Comparison of ENCODE assay signal across 27 cellular contexts in the genomic region with DNA sequence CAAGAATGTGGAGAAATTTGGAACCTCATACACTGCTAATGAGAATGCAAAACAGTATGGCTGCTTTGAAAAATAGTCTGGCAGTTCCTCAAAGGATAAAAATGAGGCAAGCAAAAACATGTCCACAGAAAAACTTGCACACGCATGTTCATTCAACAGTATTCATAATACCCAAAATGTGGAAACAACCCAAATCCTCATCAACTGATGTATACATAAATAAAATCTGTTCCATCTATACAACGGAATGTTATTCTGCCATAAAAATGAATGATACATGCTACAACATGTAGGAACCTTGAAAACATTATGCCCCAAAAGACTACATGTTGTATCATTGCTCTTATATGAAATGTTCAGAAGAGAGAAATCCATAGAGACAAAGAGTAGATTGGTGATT. TPM values are rescaled to one million over a fixed set of nuclear protein-coding genes. Genes with fewer than 3 reads are reported as not detected.
DNase-seq lines count a peak whose midpoint lies in the region; ATAC-seq, FAIRE-seq and TF ChIP-seq lines count a peak whose summit lies in the region.
"Had no signal": no experiment of that assay in that cellular context is flagged by ENCODE, and none has a peak within 500 bp of the region (broad histone marks: within the 10 kb centered on the region; RNA-seq: fewer than 3 reads in every experiment).

No MANE protein-coding gene starts in this region.

- no peaks in the 10 kb centered on the region for H3K9me1 ChIP-seq in keratinocyte (ENCODE audit: control insufficient read depth, extremely low read depth, insufficient read depth, low read length)

- H3K79me2 ChIP-seq in HepG2 (ENCODE audit: insufficient read depth, low read length) (no peaks in the 10 kb centered on the region), keratinocyte (ENCODE audit: control insufficient read depth, insufficient read depth, low read length) (no peaks in the 10 kb centered on the region)

- H3K4me1 ChIP-seq in HepG2 (ENCODE audit: insufficient read depth, low read length) (no peaks in the 10 kb centered on the region), right lobe of liver (no peaks in the 10 kb centered on the region), keratinocyte (ENCODE audit: control insufficient read depth, extremely low read depth, insufficient read depth, low read length) (peaks cover 3% of the 10 kb centered on the region)
- H3K4me1 ChIP-seq: BE2C, BLaER1 had no signal

- H3K4me2 ChIP-seq in HepG2 (ENCODE audit: low read depth, low read length) (no peak overlapping the region), keratinocyte (ENCODE audit: control insufficient read depth, extremely low read depth, insufficient read depth, low read depth, low read length) (no peak overlapping the region)
- H3K4me2 ChIP-seq: BLaER1 had no signal

- H3K9ac ChIP-seq in HepG2 (ENCODE audit: insufficient read depth, low read depth, low read length), result no peak overlapping the region
- H3K9ac ChIP-seq in keratinocyte (ENCODE audit: control insufficient read depth, extremely low read depth, insufficient read depth, low read length), result no peak overlapping the region
- H3K9ac ChIP-seq: BLaER1 had no signal

- H4K20me1 ChIP-seq in HepG2 (ENCODE audit: insufficient read depth, low read length), result no peaks in the 10 kb centered on the region
- H4K20me1 ChIP-seq in keratinocyte (ENCODE audit: control insufficient read depth, extremely low read depth, insufficient read depth, low read length), result no peaks in the 10 kb centered on the region
- H4K20me1 ChIP-seq: BLaER1 had no signal

- H2AFZ ChIP-seq in HepG2 (ENCODE audit: low read length) (no peak overlapping the region), keratinocyte (ENCODE audit: control insufficient read depth, low read length) (peak overlapping the region; percentile 19)

- WGBS in HepG2 (ENCODE audit: low lambda C conversion rate), result 81% methylated on average over 2 of the region's 2 CpGs
- 76% methylated on average over 2 of the region's 2 CpGs for WGBS in right lobe of liver (ENCODE audit: insufficient coverage, low coverage, low lambda C conversion rate, missing lambda C conversion rate)

- H3K36me3 ChIP-seq in HepG2 (replicated peaks in 1 of 2; ENCODE audit: control insufficient read depth in 1 of 2, insufficient read depth in 2 of 2, low read length in 2 of 2) (no peaks in the 10 kb centered on the region), right lobe of liver (no peaks in the 10 kb centered on the region), bronchial epithelial cell (ENCODE audit: control insufficient read depth, insufficient read depth, low read length) (no peaks in the 10 kb centered on the region), keratinocyte (ENCODE audit: control insufficient read depth in 2 of 2, extremely low read depth in 1 of 2, insufficient read depth in 2 of 2, low read length in 2 of 2) (no peaks in the 10 kb centered on the region)
- H3K36me3 ChIP-seq: BE2C, BLaER1 had no signal

- dilution Hi-C loops in keratinocyte (cut with MboI; ENCODE audit: extremely low pct_ligation_motif_present, low sequenced_read_pairs), result no loop called here

- TF ChIP-seq CTCF in HepG2 (CRISPR knock-in tag; IDR thresholded peaks at IDR 0.05), result no peak
- TF ChIP-seq CTCF in right lobe of liver (IDR thresholded peaks at IDR 0.05), result no peak
- no peak for TF ChIP-seq CTCF in bronchial epithelial cell (IDR thresholded peaks at IDR 0.05; ENCODE audit: insufficient read depth, low read length, severe bottlenecking)
- no peak for TF ChIP-seq CTCF in keratinocyte (optimal IDR thresholded peaks at IDR 0.05 in 1 of 3, IDR thresholded peaks at IDR 0.05 in 1 of 3, conservative IDR thresholded peaks at IDR 0.05 in 1 of 3; ENCODE audit: extremely low read depth in 1 of 3, insufficient read depth in 2 of 3, low read length in 3 of 3)

- no peak for TF ChIP-seq POLR2A in HepG2 (IDR thresholded peaks at IDR 0.05; ENCODE audit: insufficient read depth in 1 of 2, low read depth in 2 of 2, low read length in 2 of 2)
- no peak for TF ChIP-seq POLR2A in right lobe of liver (IDR thresholded peaks at IDR 0.05)

- no peak for FAIRE-seq in HepG2 (lab: Jason Lieb, UNC)
- no peak for FAIRE-seq in bronchial epithelial cell (lab: Jason Lieb, UNC)
- peak; percentile 70 for FAIRE-seq in keratinocyte (lab: Jason Lieb, UNC)
- FAIRE-seq: GM12878, GM12892, GM18507 had no signal

- no TSS peak for BruUV-seq in HepG2 (replicated peaks; lab: Mats Ljungman, UMichigan)

- in situ Hi-C loops in HepG2 (cut with HindIII; ENCODE audit: extremely low pct_ligation_motif_present, low pct_unique_long_range_greater_than_20kb), result no loop called here

- H3K27me3 ChIP-seq in HepG2 (ENCODE audit: control insufficient read depth in 1 of 2, insufficient read depth in 2 of 2, low read length in 2 of 2) (no peaks in the 10 kb centered on the region), right lobe of liver (no peaks in the 10 kb centered on the region), bronchial epithelial cell (ENCODE audit: control insufficient read depth, insufficient read depth, low read length) (no peaks in the 10 kb centered on the region), keratinocyte (ENCODE audit: control insufficient read depth, extremely low read depth, insufficient read depth, low read length) (no peaks in the 10 kb centered on the region)
- H3K27me3 ChIP-seq: BE2C, BLaER1 had no signal

- POLR2A ChIA-PET in HepG2 (lab: Yijun Ruan, JAX), result no interaction called here

- H3K27ac ChIP-seq in HepG2 (ENCODE audit: extremely low read length, insufficient read depth, low read length) (no peak overlapping the region), right lobe of liver (no peak overlapping the region), epithelial cell of prostate (no peak overlapping the region), keratinocyte (ENCODE audit: control insufficient read depth, insufficient read depth, low read length) (no peak overlapping the region)
- H3K27ac ChIP-seq: BLaER1 had no signal

- no peaks in the 10 kb centered on the region for H3K9me3 ChIP-seq in HepG2 (ENCODE audit: low read length)
- H3K9me3 ChIP-seq in right lobe of liver, result peaks cover 0 to 2% (median 0%) of the 10 kb centered on the region in 4 donors
- H3K9me3 ChIP-seq in keratinocyte (ENCODE audit: control insufficient read depth, low read depth, low read length), result no peaks in the 10 kb centered on the region
- H3K9me3 ChIP-seq: BE2C had no signal

- intact Hi-C loops in HepG2 (cut with micrococcal nuclease; ENCODE audit: unreplicated experiment), result no loop called here
- intact Hi-C loops in right lobe of liver (cut with DNase I), result no loop called here
- intact Hi-C loops in left ventricle myocardium superior (cut with micrococcal nuclease), result no loop called here

- H3K4me3 ChIP-seq in HepG2 (replicated peaks in 1 of 3; ENCODE audit: insufficient read depth in 1 of 3, low read depth in 2 of 3, low read length in 3 of 3) (no peak overlapping the region), right lobe of liver (no peak overlapping the region), bronchial epithelial cell (ENCODE audit: low read depth, low read length) (no peak overlapping the region), keratinocyte (ENCODE audit: control insufficient read depth in 2 of 3, extremely low read depth in 1 of 3, insufficient read depth in 2 of 3, low read depth in 1 of 3, low read length in 3 of 3) (no peak overlapping the region)
- H3K4me3 ChIP-seq: BLaER1, GM12878 had no signal

- CTCF ChIA-PET in HepG2 (lab: Yijun Ruan, JAX; ENCODE audit: low intra/inter-chr PET ratio, low total read pairs), result no interaction called here

- ATAC-seq in HepG2, result no peak
- ATAC-seq in right lobe of liver, result no peak
- ATAC-seq in left ventricle myocardium superior, result no peak
- ATAC-seq in HG03442 (IDR thresholded peaks at IDR 0.05; ENCODE audit: unreplicated experiment), result no peak
- ATAC-seq: GM12878 had no signal

- TF ChIP-seq EP300 in HepG2 (IDR thresholded peaks at IDR 0.05; ENCODE audit: low read depth in 2 of 2, low read length in 2 of 2) (no peak), HepG2 (CRISPR knock-in tag; IDR thresholded peaks at IDR 0.05; ENCODE audit: borderline replicate concordance) (no peak)

- DNase-seq in HepG2 (ENCODE audit: low spot score) (no peak), right lobe of liver (no peak), bronchial epithelial cell (ENCODE audit: low read depth) (peak; percentile 78), epithelial cell of prostate (ENCODE audit: low read depth, low spot score) (peak; percentile 20), keratinocyte (ENCODE audit: low read depth, low spot score) (peak; percentile 21), left ventricle myocardium superior (no peak), Ammon's horn (ENCODE audit: low spot score) (no peak)
- DNase-seq: 8988T; AML-193; BE2C; C1 segment of cervical spinal cord; CD4-positive, alpha-beta memory T cell; CD4-positive, CD25-positive, alpha-beta regulatory T cell; CD8-positive, alpha-beta memory T cell; COR-L47; DMS 273 treated with DMSO at 0.1 percent for 48 hours; DMS153; DMS53; DMS79; DND-41; EL; GDM1 had no signal

- TF ChIP-seq RAD21 in HepG2 (CRISPR knock-in tag; IDR thresholded peaks at IDR 0.05), result no peak

RNA-seq across cellular contexts. Expression of a gene that starts 36.4 kb away (rescaled TPM):
- total RNA-seq in HepG2 (2016; rRNA removed; fragmentation: Illumina TruSeq; extraction: Trizol), result 0.88 and 0.95 TPM in 2 replicates
- 0.10 and 0.44 TPM in 2 replicates for total RNA-seq in HepG2 (2016; cell fraction: cytosol; rRNA removed; fragmentation: Illumina TruSeq; extraction: Trizol; ENCODE audit: low read depth)
- total RNA-seq in HepG2 (2016; cell fraction: insoluble cytoplasmic fraction; rRNA removed; fragmentation: Illumina TruSeq; extraction: Trizol), result 0.68 and 0.95 TPM in 2 replicates
- 0.38 and 0.49 TPM in 2 replicates for total RNA-seq in HepG2 (2016; cell fraction: membrane; rRNA removed; fragmentation: Illumina TruSeq; extraction: Trizol)
- total RNA-seq in HepG2 (2016; cell fraction: nucleus; rRNA removed; fragmentation: Illumina TruSeq; extraction: Trizol), result 1.8 and 2.1 TPM in 2 replicates
- polyA plus RNA-seq in HepG2 (2011; rRNA removed), result 0.36 and 0.39 TPM in 2 replicates
- polyA plus RNA-seq in HepG2 (2011; cell fraction: cytosol; rRNA removed), result 0.17 and 0.19 TPM in 2 replicates
- polyA plus RNA-seq in HepG2 (2011; cell fraction: nucleus; rRNA removed), result 1.0 and 1.2 TPM in 2 replicates
- polyA plus RNA-seq in HepG2 (2012), result 0.24 and 0.37 TPM in 2 replicates
- polyA plus RNA-seq in HepG2 (2016; cell fraction: cytosol; fragmentation: Illumina TruSeq; extraction: Trizol; ENCODE audit: low read depth), result 0.07 and 0.12 TPM in 2 replicates
- polyA plus RNA-seq in HepG2 (2016; cell fraction: insoluble cytoplasmic fraction; fragmentation: Illumina TruSeq; extraction: Trizol; ENCODE audit: low read depth), result 0.88 and 1.1 TPM in 2 replicates
- polyA plus RNA-seq in HepG2 (2016; cell fraction: membrane; fragmentation: Illumina TruSeq; extraction: Trizol; ENCODE audit: low read depth), result 0.18 and 0.26 TPM in 2 replicates
- 3.6 and 4.1 TPM in 2 replicates for polyA plus RNA-seq in HepG2 (2016; cell fraction: nucleus; fragmentation: Illumina TruSeq; extraction: Trizol; ENCODE audit: insufficient read depth, low read depth)
- 1.1 and 3.6 TPM in 2 replicates for polyA minus RNA-seq in HepG2 (2011; rRNA and poly(A)+ RNA removed; ENCODE audit: low replicate concordance)
- 0.09 and 0.40 TPM in 2 replicates for polyA minus RNA-seq in HepG2 (2011; cell fraction: cytosol; rRNA and poly(A)+ RNA removed)
- 0.37 and 1.0 TPM in 2 replicates for polyA minus RNA-seq in HepG2 (2011; cell fraction: nucleus; rRNA and poly(A)+ RNA removed)
- under 1 TPM; 0.04 to 0.31 (median 0.20) TPM for total RNA-seq in right lobe of liver
- total RNA-seq in bronchial epithelial cell, result 0.26 and 0.53 TPM in 2 replicates
- 0.08 to 0.19 TPM (median 0.16 TPM) in 3 replicates for polyA plus RNA-seq in keratinocyte
- polyA plus RNA-seq in keratinocyte (2011; ENCODE audit: low read depth), result 0.41 TPM
- polyA plus RNA-seq in keratinocyte (2011; cell fraction: cytosol; rRNA removed), result 0.06 and 0.10 TPM in 2 replicates
- 0.48 and 0.53 TPM in 2 replicates for polyA plus RNA-seq in keratinocyte (2011; cell fraction: nucleus; rRNA removed)
- 0.14 and 0.31 TPM in 2 replicates for polyA plus RNA-seq in keratinocyte (2012; ENCODE audit: low replicate concordance)
- polyA minus RNA-seq in keratinocyte, result 0.03 to 0.19 TPM (median 0.07 TPM) in 3 replicates
- not detected for polyA minus RNA-seq in keratinocyte (2011; cell fraction: cytosol; rRNA and poly(A)+ RNA removed)
- 0.32 and 0.54 TPM in 2 replicates for polyA minus RNA-seq in keratinocyte (2011; cell fraction: nucleus; rRNA and poly(A)+ RNA removed)
- total RNA-seq in left ventricle myocardium superior, result 0.20 TPM
- polyA plus RNA-seq: CD4-positive, CD25-positive, alpha-beta regulatory T cell had no signal

Comparison
In these comparisons a context has a peak if more than half of its experiments do, and no peak if none do; other contexts are left out.
1. DNase-seq: peak in bronchial epithelial cell (single experiment), epithelial cell of prostate (single experiment) and keratinocyte (single experiment); none in HepG2 (single experiment), right lobe of liver (0 of 3), left ventricle myocardium superior (single experiment) and Ammon's horn (single experiment).